Comparison of ENCODE assay signal across 27 cellular contexts in genomic region chr5:56454219-56454862, GRCh38.
A peak's percentile ranks its signal among the peaks of the same experiment; 100 is the strongest.
DNase-seq lines count a peak whose midpoint lies in the region; ATAC-seq and TF ChIP-seq lines count a peak whose summit lies in the region.
"Had no signal": no experiment of that assay in that cellular context is flagged by ENCODE, and none has a peak within 500 bp of the region (broad histone marks: within the 10 kb centered on the region; RNA-seq: fewer than 3 reads in every experiment).

No MANE protein-coding gene starts in this region.

- no peaks in the 10 kb centered on the region for H3K36me3 ChIP-seq in HEK293 (ENCODE audit: control insufficient read depth in 2 of 2, insufficient read depth in 1 of 2, low read length in 2 of 2)
- no peaks in the 10 kb centered on the region for H3K36me3 ChIP-seq in SK-N-SH (replicated peaks in 1 of 2; ENCODE audit: control insufficient read depth in 1 of 2, insufficient read depth in 2 of 2, low read length in 1 of 2)
- H3K36me3 ChIP-seq: prostate gland, SJCRH30, transverse colon had no signal

- DNase-seq in NCI-H2227 (lab: John Stamatoyannopoulos, UW; ENCODE audit: unreplicated experiment), result peak; percentile 3
- DNase-seq in NCI-H2227 treated with DMSO at 0.1 percent for 48 hours (lab: John Stamatoyannopoulos, UW), result no peak
- DNase-seq in effector memory CD8-positive, alpha-beta T cell, result peak in 2 of 3 experiments; percentile 5 to 16
- DNase-seq in posterior vena cava (ENCODE audit: low spot score), result peak; percentile 66
- DNase-seq in stimulated activated naive CD4-positive, alpha-beta T cell (lab: John Stamatoyannopoulos, UW), result no peak
- DNase-seq in SK-N-SH, result no peak
- DNase-seq in endothelial cell (ENCODE audit: low spot score), result no peak
- DNase-seq: activated CD4-positive, alpha-beta T cell treated with anti-CD3 and anti-CD28 coated beads for 4 hours; activated effector memory CD4-positive, alpha-beta T cell treated with Interleukin-2 at 50 U/mL for 16 hours; activated naive CD8-positive, alpha-beta T cell treated with anti-CD3 and anti-CD28 coated beads, Interleukin-2, amount 50 U/mL, for 24 hours; activated T-cell treated with anti-CD3 and anti-CD28 coated beads, Interleukin-2, amount 50 U/mL, for 1 hour; CD4-positive, alpha-beta T cell; effector CD8-positive, alpha-beta T cell; hypothalamus; MM.1S; NCI-H446 treated with DMSO at 0.1 percent for 48 hours; RPMI8226; SJCRH30; stimulated activated CD4-positive, alpha-beta T cell treated with anti-CD3 and anti-CD28 coated beads, Interleukin-12 subunit alpha, Interleukin-12 subunit beta, amount 100 ng/mL, for 4 hours; stimulated activated CD4-positive, alpha-beta T cell treated with anti-CD3 and anti-CD28 coated beads, Interleukin-4, amount 100 ng/mL, for 24 hours; T1000; transverse colon had no signal

- no peaks in the 10 kb centered on the region for H3K79me2 ChIP-seq in SK-N-SH (ENCODE audit: insufficient read depth)

- CTCF ChIA-PET in HEK293 (lab: Yijun Ruan, JAX) (no interaction called here), SK-N-SH (lab: Yijun Ruan, JAX) (interaction anchor here (1.2 to 1.3 kb wide), 2 partner anchors 24 to 183 kb away, joined by 3 read pairs; no protein-coding TSS in a partner anchor)

- no peaks in the 10 kb centered on the region for H3K36me3 Mint-ChIP-seq in effector memory CD8-positive, alpha-beta T cell (ENCODE audit: insufficient read depth)
- H3K36me3 Mint-ChIP-seq in endothelial cell (ENCODE audit: low read depth, unreplicated experiment), result peaks cover 4% of the 10 kb centered on the region

- peaks cover 12% of the 10 kb centered on the region for H3F3A ChIP-seq in SK-N-SH (replicated peaks; ENCODE audit: insufficient read depth)

- 91% methylated on average over 15 of the region's 15 CpGs for WGBS in SK-N-SH (ENCODE audit: low lambda C conversion rate)

- no peak overlapping the region for H3K4me3 Mint-ChIP-seq in effector memory CD8-positive, alpha-beta T cell
- no peak overlapping the region for H3K4me3 Mint-ChIP-seq in endothelial cell (ENCODE audit: unreplicated experiment)
- H3K4me3 Mint-ChIP-seq: activated naive CD8-positive, alpha-beta T cell treated with anti-CD3 and anti-CD28 coated beads, Interleukin-2, amount 50 U/mL, for 24 hours; CD4-positive, alpha-beta T cell had no signal

- intact Hi-C loops in posterior vena cava (cut with DNase I), result no loop called here

- TF ChIP-seq CTCF in HEK293 (tag by site-specific recombination; IDR thresholded peaks at IDR 0.05) (no peak), SK-N-SH (IDR thresholded peaks at IDR 0.05) (no peak), endothelial cell (IDR thresholded peaks at IDR 0.05; ENCODE audit: unreplicated experiment) (no peak)

- H3K4me3 ChIP-seq in HEK293 (ENCODE audit: low read depth, low read length) (no peak overlapping the region), SK-N-SH (ENCODE audit: low read depth in 2 of 2, low read length in 1 of 2) (no peak overlapping the region)
- H3K4me3 ChIP-seq: coronary artery, prostate gland, SJCRH30, transverse colon had no signal

- H3K9me3 Mint-ChIP-seq in effector memory CD8-positive, alpha-beta T cell, result no peaks in the 10 kb centered on the region
- H3K9me3 Mint-ChIP-seq in endothelial cell (ENCODE audit: unreplicated experiment), result no peaks in the 10 kb centered on the region
- H3K9me3 Mint-ChIP-seq: activated naive CD8-positive, alpha-beta T cell treated with anti-CD3 and anti-CD28 coated beads, Interleukin-2, amount 50 U/mL, for 24 hours; CD4-positive, alpha-beta T cell had no signal

- H3K9me2 ChIP-seq in SK-N-SH, result no peaks in the 10 kb centered on the region

- no peak overlapping the region for H3K9ac ChIP-seq in SK-N-SH

- H3K27me3 ChIP-seq in SK-N-SH (ENCODE audit: insufficient read depth), result no peaks in the 10 kb centered on the region
- H3K27me3 ChIP-seq: transverse colon had no signal

- H3K4me2 ChIP-seq in SK-N-SH, result no peak overlapping the region

- no peaks in the 10 kb centered on the region for H4K20me1 ChIP-seq in SK-N-SH (ENCODE audit: insufficient read depth)

- H2AFZ ChIP-seq in SK-N-SH (ENCODE audit: low read depth), result no peak overlapping the region

- POLR2A ChIA-PET in HEK293 (lab: Yijun Ruan, JAX) (no interaction called here), SK-N-SH (lab: Yijun Ruan, JAX) (no interaction called here)

- H3K9me3 ChIP-seq in HEK293 (ENCODE audit: control insufficient read depth, insufficient read depth, low read depth, low read length), result no peaks in the 10 kb centered on the region
- no peaks in the 10 kb centered on the region for H3K9me3 ChIP-seq in SK-N-SH
- H3K9me3 ChIP-seq: prostate gland, SJCRH30, transverse colon had no signal

- H3K27me3 Mint-ChIP-seq in effector memory CD8-positive, alpha-beta T cell, result peaks cover 15 to 26% of the 10 kb centered on the region in 2 donors
- peaks cover 10% of the 10 kb centered on the region for H3K27me3 Mint-ChIP-seq in endothelial cell (ENCODE audit: unreplicated experiment)
- H3K27me3 Mint-ChIP-seq: activated naive CD8-positive, alpha-beta T cell treated with anti-CD3 and anti-CD28 coated beads, Interleukin-2, amount 50 U/mL, for 24 hours; CD4-positive, alpha-beta T cell had no signal

- H3K4me1 ChIP-seq in HEK293 (ENCODE audit: control insufficient read depth, insufficient read depth, low read length), result peaks cover 5% of the 10 kb centered on the region; the same call in 1 of the 2 replicates
- peaks cover 14 to 43% of the 10 kb centered on the region in 2 experiments; a peak in 3 of 4 replicates for H3K4me1 ChIP-seq in SK-N-SH (ENCODE audit: control insufficient read depth in 1 of 2, insufficient read depth in 2 of 2, low read depth in 1 of 2, low read length in 1 of 2)
- H3K4me1 ChIP-seq: prostate gland, SJCRH30, transverse colon had no signal

- no peak for TF ChIP-seq EP300 in SK-N-SH (IDR thresholded peaks at IDR 0.05; ENCODE audit: borderline replicate concordance in 1 of 2, low read depth in 1 of 2, low read length in 1 of 2)

- no peak for TF ChIP-seq RAD21 in SK-N-SH (IDR thresholded peaks at IDR 0.05; ENCODE audit: low read length)

- no peak overlapping the region for H3K27ac ChIP-seq in HEK293 (ENCODE audit: extremely low read depth, low read depth, low read length)
- peak overlapping the region in 1 of 2 experiments; percentile 53; a peak in 2 of 4 replicates for H3K27ac ChIP-seq in SK-N-SH (ENCODE audit: low read depth in 2 of 2, low read length in 1 of 2)
- H3K27ac ChIP-seq: coronary artery, prostate gland, SJCRH30, transverse colon, VCaP had no signal

- peak overlapping the region in 1 of 2 donors; percentile 45 for H3K27ac Mint-ChIP-seq in effector memory CD8-positive, alpha-beta T cell
- H3K27ac Mint-ChIP-seq in endothelial cell (ENCODE audit: unreplicated experiment), result no peak overlapping the region
- H3K27ac Mint-ChIP-seq: activated naive CD8-positive, alpha-beta T cell treated with anti-CD3 and anti-CD28 coated beads, Interleukin-2, amount 50 U/mL, for 24 hours; CD4-positive, alpha-beta T cell had no signal

- H3K4me1 Mint-ChIP-seq in effector memory CD8-positive, alpha-beta T cell (ENCODE audit: low read depth in 2 of 2), result peaks cover 0 to 3% of the 10 kb centered on the region in 2 donors
- H3K4me1 Mint-ChIP-seq in endothelial cell (ENCODE audit: unreplicated experiment), result no peaks in the 10 kb centered on the region
- H3K4me1 Mint-ChIP-seq: activated naive CD8-positive, alpha-beta T cell treated with anti-CD3 and anti-CD28 coated beads, Interleukin-2, amount 50 U/mL, for 24 hours had no signal

- peak; percentile 84 for ATAC-seq in effector memory CD8-positive, alpha-beta T cell (replicated peaks)
- ATAC-seq: activated naive CD8-positive, alpha-beta T cell treated with anti-CD3 and anti-CD28 coated beads, Interleukin-2, amount 50 U/mL, for 24 hours; sciatic nerve had no signal

TF ChIP-seq in HEK293, 187 proteins besides CTCF, POLR2A, EP300 and RAD21 (continues in another document):
- TF ChIP-seq PRDM4 (tag by site-specific recombination; IDR thresholded peaks at IDR 0.05) (no peak), KLF8 (tag by site-specific recombination; IDR thresholded peaks at IDR 0.05) (no peak), SP7 (tag by site-specific recombination; IDR thresholded peaks at IDR 0.05) (peak; percentile 28; the same call in 1 of the 2 replicates)

TF ChIP-seq in SK-N-SH, 30 proteins besides CTCF, POLR2A, EP300 and RAD21 (continues in another document):
- TF ChIP-seq POLR2AphosphoS5 (IDR thresholded peaks at IDR 0.05; ENCODE audit: low read depth, low read length) (no peak), REST (IDR thresholded peaks at IDR 0.05; ENCODE audit: low read depth, low read length) (no peak), GATA2 (CRISPR knock-in tag; IDR thresholded peaks at IDR 0.05) (no peak), YY1 (IDR thresholded peaks at IDR 0.05; ENCODE audit: low read depth) (no peak), USF1 (IDR thresholded peaks at IDR 0.05; ENCODE audit: borderline replicate concordance, low read depth) (no peak)

Comparison
In these comparisons a context has a peak if more than half of its experiments do, and no peak if none do; other contexts are left out.
1. DNase-seq: peak in NCI-H2227 (single experiment), effector memory CD8-positive, alpha-beta T cell (2 of 3) and posterior vena cava (single experiment); none in NCI-H2227 treated with DMSO at 0.1 percent for 48 hours (single experiment), stimulated activated naive CD4-positive, alpha-beta T cell (0 of 6), SK-N-SH (single experiment) and endothelial cell (single experiment).